ENCODE assay signal across 22 cellular contexts in genomic region chr17:73976147-73976546, GRCh38.
"Had no signal": no experiment of that assay in that cellular context is flagged by ENCODE, and none has a peak within 500 bp of the region (broad histone marks: within the 10 kb centered on the region; RNA-seq: fewer than 3 reads in every experiment).

No MANE protein-coding gene starts in this region.

- H3K4me1 ChIP-seq: upper lobe of right lung had no signal

- H3K9me3 Mint-ChIP-seq: activated naive CD8-positive, alpha-beta T cell treated with anti-CD3 and anti-CD28 coated beads, Interleukin-2, amount 50 U/mL, for 24 hours; activated T-helper 1 cell treated with anti-CD3 and anti-CD28 coated beads, Interleukin-12 subunit alpha, Interleukin-12 subunit beta, Interleukin-2, Interleukin-4 antibody, amounts not matched to agents 30 ng/mL and 10 ng/mL and 1 ng/mL, durations not matched to agents 14 hours and 24 hours and 36 hours; naive thymus-derived CD4-positive, alpha-beta T cell had no signal

- H3K4me1 Mint-ChIP-seq: activated naive CD8-positive, alpha-beta T cell treated with anti-CD3 and anti-CD28 coated beads, Interleukin-2, amount 50 U/mL, for 24 hours had no signal

- H3K4me3 Mint-ChIP-seq: activated CD8-positive, alpha-beta T cell treated with anti-CD3 and anti-CD28 coated beads, Interleukin-2, amount 10 ng/mL, durations not matched to agents 7 days and 5 days; activated naive CD8-positive, alpha-beta T cell treated with anti-CD3 and anti-CD28 coated beads, Interleukin-2, amount 50 U/mL, for 24 hours; activated T-helper 1 cell treated with anti-CD3 and anti-CD28 coated beads, Interleukin-12 subunit alpha, Interleukin-12 subunit beta, Interleukin-2, Interleukin-4 antibody, amounts not matched to agents 30 ng/mL and 10 ng/mL and 1 ng/mL, durations not matched to agents 14 hours and 24 hours and 36 hours; naive thymus-derived CD4-positive, alpha-beta T cell had no signal

- H3K36me3 ChIP-seq: cardiac muscle cell, heart right ventricle, upper lobe of right lung had no signal

- H3K27ac ChIP-seq: body of pancreas, cardiac muscle cell, upper lobe of right lung had no signal

- H3K27me3 ChIP-seq: body of pancreas had no signal

- H3K36me3 Mint-ChIP-seq: naive thymus-derived CD4-positive, alpha-beta T cell had no signal

- FAIRE-seq: endometrium, keratinocyte had no signal

- DNase-seq: activated CD4-positive, alpha-beta T cell treated with anti-CD3 and anti-CD28 coated beads for 1 hour; activated CD4-positive, alpha-beta T cell treated with anti-CD3 and anti-CD28 coated beads, Interleukin-2, amount 50 U/mL, for 1 hour; activated CD8-positive, alpha-beta T cell treated with anti-CD3 and anti-CD28 coated beads, Interleukin-2, amount 10 ng/mL, durations not matched to agents 7 days and 5 days; activated gamma-delta T cell; activated naive CD4-positive, alpha-beta T cell treated with anti-CD3 and anti-CD28 coated beads, Interleukin-2, amount 50 U/mL, for 16 hours; activated naive CD8-positive, alpha-beta T cell treated with anti-CD3 and anti-CD28 coated beads, Interleukin-2, amount 50 U/mL, for 24 hours; body of pancreas; cortex of kidney; foreskin fibroblast; left colon; naive thymus-derived CD4-positive, alpha-beta T cell; retina; stimulated activated CD4-positive, alpha-beta T cell treated with anti-CD3 and anti-CD28 coated beads, Interleukin-4, amount 100 ng/mL, for 24 hours; stimulated activated naive CD4-positive, alpha-beta T cell treated with Interleukin-2 at 50 U/mL for 16 hours had no signal

- ATAC-seq: activated CD8-positive, alpha-beta T cell treated with anti-CD3 and anti-CD28 coated beads, Interleukin-2, amount 10 ng/mL, durations not matched to agents 7 days and 5 days; activated naive CD8-positive, alpha-beta T cell treated with anti-CD3 and anti-CD28 coated beads, Interleukin-2, amount 50 U/mL, for 24 hours; body of pancreas; left colon; naive thymus-derived CD4-positive, alpha-beta T cell; upper lobe of right lung had no signal

- H3K9me3 ChIP-seq: body of pancreas, upper lobe of right lung had no signal

- H3K4me3 ChIP-seq: body of pancreas, cardiac muscle cell, heart right ventricle, lung, upper lobe of right lung had no signal

- H3K27ac Mint-ChIP-seq: activated CD8-positive, alpha-beta T cell treated with anti-CD3 and anti-CD28 coated beads, Interleukin-2, amount 10 ng/mL, durations not matched to agents 7 days and 5 days; activated naive CD8-positive, alpha-beta T cell treated with anti-CD3 and anti-CD28 coated beads, Interleukin-2, amount 50 U/mL, for 24 hours; activated T-helper 1 cell treated with anti-CD3 and anti-CD28 coated beads, Interleukin-12 subunit alpha, Interleukin-12 subunit beta, Interleukin-2, Interleukin-4 antibody, amounts not matched to agents 30 ng/mL and 10 ng/mL and 1 ng/mL, durations not matched to agents 14 hours and 24 hours and 36 hours; progenitor cell of endocrine pancreas had no signal
